ENCODE assay signal across 1 cellular context in the genomic region with DNA sequence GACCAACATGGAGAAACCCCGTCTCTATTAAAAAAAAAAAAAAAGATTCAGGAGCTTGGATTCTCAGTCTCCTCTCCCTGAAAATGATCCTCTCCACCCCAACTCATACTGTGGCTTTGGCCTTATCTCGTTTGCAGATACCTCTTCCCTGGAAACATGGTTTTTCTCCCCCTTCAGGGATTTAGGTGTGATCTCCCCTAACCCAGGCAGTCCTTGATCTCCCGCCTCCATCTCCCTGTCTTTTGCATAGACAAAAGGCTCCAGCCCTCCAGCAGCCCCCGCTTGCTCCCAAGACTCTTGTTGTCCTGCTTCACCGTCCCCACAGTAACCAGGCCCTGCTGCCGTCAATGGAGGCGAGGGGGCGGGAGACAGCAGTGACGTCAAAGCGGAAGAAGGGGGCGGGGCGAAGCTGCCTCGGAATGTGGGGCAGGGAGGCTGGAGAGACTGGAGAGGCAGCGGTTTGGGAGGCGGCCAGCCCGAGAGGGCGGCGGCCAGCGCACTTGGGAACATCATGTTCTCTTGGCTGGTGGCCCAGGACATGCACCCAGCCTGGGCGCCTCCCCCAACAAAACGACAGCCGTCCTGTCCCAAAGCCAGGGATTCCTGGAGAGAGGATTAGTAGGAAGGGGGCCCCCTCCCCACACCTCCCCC.
A peak's percentile ranks its signal among the peaks of the same experiment; 100 is the strongest.
TF ChIP-seq lines count a peak whose summit lies in the region.

No MANE protein-coding gene starts in this region.

TF ChIP-seq in HepG2, 621 proteins besides CTCF, POLR2A, EP300 and RAD21 (continued from another document and continues in another):
- no peak for TF ChIP-seq GPBP1L1 (CRISPR knock-in tag; IDR thresholded peaks at IDR 0.05)
- peak; percentile 50; the same call in 1 of the 2 replicates for TF ChIP-seq ZNF788 (CRISPR knock-in tag; IDR thresholded peaks at IDR 0.05; ENCODE audit: borderline replicate concordance)
- TF ChIP-seq SP2 (CRISPR knock-in tag; IDR thresholded peaks at IDR 0.05), result no peak
- TF ChIP-seq RBM22 (optimal IDR thresholded peaks at IDR 0.05; ENCODE audit: low read length), result no peak
- TF ChIP-seq CHD4 (IDR thresholded peaks at IDR 0.05; ENCODE audit: borderline replicate concordance, low read length), result peak; percentile 76; the same call in 1 of the 2 replicates
- no peak for TF ChIP-seq ZNF12 (CRISPR knock-in tag; IDR thresholded peaks at IDR 0.05)
- TF ChIP-seq, protein P1, sequence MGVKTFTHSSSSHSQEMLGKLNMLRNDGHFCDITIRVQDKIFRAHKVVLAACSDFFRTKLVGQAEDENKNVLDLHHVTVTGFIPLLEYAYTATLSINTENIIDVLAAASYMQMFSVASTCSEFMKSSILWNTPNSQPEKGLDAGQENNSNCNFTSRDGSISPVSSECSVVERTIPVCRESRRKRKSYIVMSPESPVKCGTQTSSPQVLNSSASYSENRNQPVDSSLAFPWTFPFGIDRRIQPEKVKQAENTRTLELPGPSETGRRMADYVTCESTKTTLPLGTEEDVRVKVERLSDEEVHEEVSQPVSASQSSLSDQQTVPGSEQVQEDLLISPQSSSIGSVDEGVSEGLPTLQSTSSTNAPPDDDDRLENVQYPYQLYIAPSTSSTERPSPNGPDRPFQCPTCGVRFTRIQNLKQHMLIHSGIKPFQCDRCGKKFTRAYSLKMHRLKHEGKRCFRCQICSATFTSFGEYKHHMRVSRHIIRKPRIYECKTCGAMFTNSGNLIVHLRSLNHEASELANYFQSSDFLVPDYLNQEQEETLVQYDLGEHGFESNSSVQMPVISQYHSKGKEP (CRISPR knock-in tag; IDR thresholded peaks at IDR 0.05), result no peak
- TF ChIP-seq ZNF616 (CRISPR knock-in tag; IDR thresholded peaks at IDR 0.05; ENCODE audit: low read depth), result no peak
- TF ChIP-seq ETV5 (CRISPR knock-in tag; IDR thresholded peaks at IDR 0.05; ENCODE audit: borderline replicate concordance), result peak; percentile 75; the same call in 1 of the 2 replicates
- TF ChIP-seq XRCC5 (optimal IDR thresholded peaks at IDR 0.05; ENCODE audit: low read length), result no peak
- TF ChIP-seq MATR3 (CRISPR knock-in tag; IDR thresholded peaks at IDR 0.05), result no peak
- TF ChIP-seq SOX5 (CRISPR knock-in tag; IDR thresholded peaks at IDR 0.05; ENCODE audit: borderline replicate concordance), result peak; percentile 13; the same call in 1 of the 2 replicates
- no peak for TF ChIP-seq ZNF652 (CRISPR knock-in tag; IDR thresholded peaks at IDR 0.05; ENCODE audit: borderline replicate concordance, low read depth)
- no peak for TF ChIP-seq ZC3H4 (CRISPR knock-in tag; IDR thresholded peaks at IDR 0.05; ENCODE audit: borderline replicate concordance)
- TF ChIP-seq ONECUT2 (CRISPR knock-in tag; IDR thresholded peaks at IDR 0.05), result no peak
- TF ChIP-seq ZBTB21 (CRISPR knock-in tag; IDR thresholded peaks at IDR 0.05), result peak; percentile 80
- TF ChIP-seq MYNN (CRISPR knock-in tag; IDR thresholded peaks at IDR 0.05; ENCODE audit: low read depth), result no peak
- TF ChIP-seq ZNF160 (CRISPR knock-in tag; IDR thresholded peaks at IDR 0.05), result no peak
- TF ChIP-seq, protein P2, sequence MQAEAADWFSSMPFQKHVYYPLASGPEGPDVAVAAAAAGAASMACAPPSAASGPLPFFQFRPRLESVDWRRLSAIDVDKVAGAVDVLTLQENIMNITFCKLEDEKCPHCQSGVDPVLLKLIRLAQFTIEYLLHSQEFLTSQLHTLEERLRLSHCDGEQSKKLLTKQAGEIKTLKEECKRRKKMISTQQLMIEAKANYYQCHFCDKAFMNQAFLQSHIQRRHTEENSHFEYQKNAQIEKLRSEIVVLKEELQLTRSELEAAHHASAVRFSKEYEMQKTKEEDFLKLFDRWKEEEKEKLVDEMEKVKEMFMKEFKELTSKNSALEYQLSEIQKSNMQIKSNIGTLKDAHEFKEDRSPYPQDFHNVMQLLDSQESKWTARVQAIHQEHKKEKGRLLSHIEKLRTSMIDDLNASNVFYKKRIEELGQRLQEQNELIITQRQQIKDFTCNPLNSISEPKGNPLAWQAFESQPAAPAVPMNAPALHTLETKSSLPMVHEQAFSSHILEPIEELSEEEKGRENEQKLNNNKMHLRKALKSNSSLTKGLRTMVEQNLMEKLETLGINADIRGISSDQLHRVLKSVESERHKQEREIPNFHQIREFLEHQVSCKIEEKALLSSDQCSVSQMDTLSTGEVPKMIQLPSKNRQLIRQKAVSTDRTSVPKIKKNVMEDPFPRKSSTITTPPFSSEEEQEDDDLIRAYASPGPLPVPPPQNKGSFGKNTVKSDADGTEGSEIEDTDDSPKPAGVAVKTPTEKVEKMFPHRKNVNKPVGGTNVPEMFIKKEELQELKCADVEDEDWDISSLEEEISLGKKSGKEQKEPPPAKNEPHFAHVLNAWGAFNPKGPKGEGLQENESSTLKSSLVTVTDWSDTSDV (CRISPR knock-in tag; IDR thresholded peaks at IDR 0.05), result no peak
- TF ChIP-seq ZNF639 (CRISPR knock-in tag; conservative IDR thresholded peaks at IDR 0.05), result no peak
- TF ChIP-seq SP1 (IDR thresholded peaks at IDR 0.05), result no peak
- peak; percentile 92 for TF ChIP-seq SP1 (CRISPR knock-in tag; IDR thresholded peaks at IDR 0.05)
- no peak for TF ChIP-seq KIAA2018 (CRISPR knock-in tag; IDR thresholded peaks at IDR 0.05; ENCODE audit: borderline replicate concordance)
- TF ChIP-seq EED (CRISPR knock-in tag; IDR thresholded peaks at IDR 0.05), result no peak
- no peak for TF ChIP-seq NFE2L2 (IDR thresholded peaks at IDR 0.05; ENCODE audit: low read length)
- no peak for TF ChIP-seq MIER3 (CRISPR knock-in tag; IDR thresholded peaks at IDR 0.05; ENCODE audit: borderline replicate concordance)
- peak; percentile 75 for TF ChIP-seq ZNF687 (CRISPR knock-in tag; IDR thresholded peaks at IDR 0.05)
- no peak for TF ChIP-seq ZKSCAN1 (IDR thresholded peaks at IDR 0.05; ENCODE audit: low read length)
- TF ChIP-seq MXI1 (IDR thresholded peaks at IDR 0.05; ENCODE audit: borderline replicate concordance, low read depth, low read length), result peak; percentile 39; the same call in 1 of the 3 replicates
- no peak for TF ChIP-seq ZNF235 (CRISPR knock-in tag; IDR thresholded peaks at IDR 0.05; ENCODE audit: borderline replicate concordance)
- TF ChIP-seq ZNF614 (CRISPR knock-in tag; IDR thresholded peaks at IDR 0.05; ENCODE audit: borderline replicate concordance), result no peak
- TF ChIP-seq ZNF660 (CRISPR knock-in tag; IDR thresholded peaks at IDR 0.05; ENCODE audit: borderline replicate concordance, low read depth), result no peak
- TF ChIP-seq ZNF704 (CRISPR knock-in tag; IDR thresholded peaks at IDR 0.05; ENCODE audit: borderline replicate concordance), result no peak
- TF ChIP-seq MEF2D (CRISPR knock-in tag; IDR thresholded peaks at IDR 0.05), result no peak
- TF ChIP-seq ZFP82 (CRISPR knock-in tag; IDR thresholded peaks at IDR 0.05; ENCODE audit: borderline replicate concordance), result no peak
- no peak for TF ChIP-seq ZNF17 (CRISPR knock-in tag; IDR thresholded peaks at IDR 0.05)
